In genomic region chr13:76330216-76330615, GRCh38 we compare ENCODE assay signal across 24 cellular contexts.
"Had no signal": no experiment of that assay in that cellular context is flagged by ENCODE, and none has a peak within 500 bp of the region (broad histone marks: within the 10 kb centered on the region; RNA-seq: fewer than 3 reads in every experiment).

No MANE protein-coding gene starts in this region.

- H3K36me3 ChIP-seq: gastrocnemius medialis, heart left ventricle, neural progenitor cell, prostate gland, right atrium auricular region, stomach, thyroid gland, vagina had no signal

- H3K4me1 Mint-ChIP-seq: memory B cell; naive B cell; stimulated activated effector memory CD8-positive, alpha-beta T cell treated with anti-CD3 and anti-CD28 coated beads, Interleukin-12 subunit alpha, Interleukin-12 subunit beta, amount 100 ng/mL, for 72 hours had no signal

- H3K36me3 Mint-ChIP-seq: memory B cell; naive B cell; natural killer cell treated with Interleukin-12 subunit alpha and Interleukin-12 subunit beta and Interleukin-15 and Interleukin-18, amount 100 ng/mL, for 72 hours; neural progenitor cell; stimulated activated effector memory CD8-positive, alpha-beta T cell treated with anti-CD3 and anti-CD28 coated beads, Interleukin-12 subunit alpha, Interleukin-12 subunit beta, amount 100 ng/mL, for 72 hours had no signal

- ATAC-seq: effector memory CD8-positive, alpha-beta T cell; gastrocnemius medialis; heart left ventricle; left lobe of liver; mucosa of descending colon; natural killer cell treated with Interleukin-12 subunit alpha and Interleukin-12 subunit beta and Interleukin-15 and Interleukin-18, amount 100 ng/mL, for 72 hours; sciatic nerve; stimulated activated effector memory CD8-positive, alpha-beta T cell treated with anti-CD3 and anti-CD28 coated beads, Interleukin-12 subunit alpha, Interleukin-12 subunit beta, amount 100 ng/mL, for 72 hours had no signal

- H3K27me3 ChIP-seq: gastrocnemius medialis, heart left ventricle, hepatocyte, neural progenitor cell, right atrium auricular region, stomach, thyroid gland, vagina had no signal

- H3K27ac ChIP-seq: gastrocnemius medialis, heart left ventricle, hepatocyte, neural progenitor cell, prostate gland, right atrium auricular region, stomach, thyroid gland, vagina had no signal

- H3K27me3 Mint-ChIP-seq: effector memory CD8-positive, alpha-beta T cell; naive B cell; natural killer cell treated with Interleukin-12 subunit alpha and Interleukin-12 subunit beta and Interleukin-15 and Interleukin-18, amount 100 ng/mL, for 72 hours had no signal

- H3K9me3 ChIP-seq: gastrocnemius medialis, mucosa of descending colon, prostate gland, right atrium auricular region, stomach, thyroid gland, vagina had no signal

- H3K9me3 Mint-ChIP-seq: memory B cell, neural progenitor cell had no signal

- DNase-seq: cortex of kidney; effector memory CD8-positive, alpha-beta T cell; foreskin fibroblast; gastrocnemius medialis; heart left ventricle; kidney; mucosa of descending colon; naive B cell; stimulated activated CD4-positive, alpha-beta T cell treated with anti-CD3 and anti-CD28 coated beads, Interleukin-2, amount 100 ng/mL, for 24 hours; stimulated activated CD4-positive, alpha-beta T cell treated with anti-CD3 and anti-CD28 coated beads, Interleukin-4, amount 100 ng/mL, for 24 hours; stimulated activated naive CD4-positive, alpha-beta T cell treated with Interleukin-2 at 50 U/mL for 16 hours; stomach; thyroid gland had no signal

- H3K27ac Mint-ChIP-seq: effector memory CD8-positive, alpha-beta T cell; memory B cell; naive B cell; natural killer cell treated with Interleukin-12 subunit alpha and Interleukin-12 subunit beta and Interleukin-15 and Interleukin-18, amount 100 ng/mL, for 72 hours; neural progenitor cell; stimulated activated effector memory CD8-positive, alpha-beta T cell treated with anti-CD3 and anti-CD28 coated beads, Interleukin-12 subunit alpha, Interleukin-12 subunit beta, amount 100 ng/mL, for 72 hours had no signal

- H3K4me3 ChIP-seq: gastrocnemius medialis, heart left ventricle, hepatocyte, lung, mucosa of descending colon, neural progenitor cell, prostate gland, right atrium auricular region, stomach, thyroid gland, vagina had no signal

- H3K4me3 Mint-ChIP-seq: effector memory CD8-positive, alpha-beta T cell; memory B cell; naive B cell; natural killer cell treated with Interleukin-12 subunit alpha and Interleukin-12 subunit beta and Interleukin-15 and Interleukin-18, amount 100 ng/mL, for 72 hours; neural progenitor cell; stimulated activated effector memory CD8-positive, alpha-beta T cell treated with anti-CD3 and anti-CD28 coated beads, Interleukin-12 subunit alpha, Interleukin-12 subunit beta, amount 100 ng/mL, for 72 hours had no signal

- H3K4me1 ChIP-seq: gastrocnemius medialis, neural progenitor cell, prostate gland, right atrium auricular region, thyroid gland, vagina had no signal
